ENCODE assay signal across 10 cellular contexts in genomic region chr6:30322527-30323501, GRCh38. TPM values are rescaled to one million over a fixed set of nuclear protein-coding genes. Genes with fewer than 3 reads are reported as not detected.
DNase-seq lines count a peak whose midpoint lies in the region; ATAC-seq, FAIRE-seq and TF ChIP-seq lines count a peak whose summit lies in the region.
"Had no signal": no experiment of that assay in that cellular context is flagged by ENCODE, and none has a peak within 500 bp of the region (broad histone marks: within the 10 kb centered on the region; RNA-seq: fewer than 3 reads in every experiment).

No MANE protein-coding gene starts in this region.

- peaks cover 21% of the 10 kb centered on the region for H3K36me3 ChIP-seq in SJSA1
- no peaks in the 10 kb centered on the region for H3K36me3 ChIP-seq in skeletal muscle satellite cell (ENCODE audit: insufficient read depth, low read length)
- H3K36me3 ChIP-seq in H7 (replicated peaks; ENCODE audit: control insufficient read depth, insufficient read depth, low read length), result no peaks in the 10 kb centered on the region; the same call in 1 of the 2 replicates
- H3K36me3 ChIP-seq: upper lobe of right lung had no signal

- DNase-seq in GM18507 (ENCODE audit: extremely low spot score, insufficient read length, low read depth), result no peak
- DNase-seq in SJSA1 (ENCODE audit: low read depth in 1 of 2, low spot score in 2 of 2), result peak; percentile 65 to 72
- no peak for DNase-seq in chondrocyte (ENCODE audit: low spot score)
- no peak for DNase-seq in ACHN
- DNase-seq in NCI-H524 treated with DMSO at 0.1 percent for 48 hours (lab: John Stamatoyannopoulos, UW), result no peak
- no peak for DNase-seq in H7
- DNase-seq: NCI-H345, upper lobe of right lung had no signal

- in situ Hi-C loops in ACHN (cut with HindIII; ENCODE audit: low pct_ligation_motif_present, low pct_unique_long_range_greater_than_20kb, low sequenced_read_pairs), result no loop called here

- H3K9me3 Mint-ChIP-seq in chondrocyte (ENCODE audit: low read depth), result no peaks in the 10 kb centered on the region

- no peaks in the 10 kb centered on the region for H3K27me3 Mint-ChIP-seq in chondrocyte (ENCODE audit: low read depth)

- H3K27me3 ChIP-seq in SJSA1 (replicated peaks) (no peaks in the 10 kb centered on the region), skeletal muscle satellite cell (ENCODE audit: control insufficient read depth, insufficient read depth, low read length) (no peaks in the 10 kb centered on the region), H7 (ENCODE audit: control insufficient read depth, insufficient read depth, low read length) (no peaks in the 10 kb centered on the region)
- H3K27me3 ChIP-seq: upper lobe of right lung had no signal

- 0 out of 2 replicates have a peak overlapping the region, but pooled peaks have one; percentile 3 for H3K4me3 ChIP-seq in SJSA1
- H3K4me3 ChIP-seq in skeletal muscle satellite cell (ENCODE audit: low read length), result peak overlapping the region; percentile 53
- no peak overlapping the region for H3K4me3 ChIP-seq in H7 (ENCODE audit: insufficient read depth, low read depth, low read length)
- H3K4me3 ChIP-seq: upper lobe of right lung had no signal

- H3K9me3 ChIP-seq in SJSA1 (replicated peaks) (no peaks in the 10 kb centered on the region), skeletal muscle satellite cell (replicated peaks; ENCODE audit: low read length) (peaks cover 2% of the 10 kb centered on the region)
- H3K9me3 ChIP-seq: upper lobe of right lung had no signal

- peak overlapping the region; percentile 28 for H3K9ac ChIP-seq in skeletal muscle satellite cell (ENCODE audit: low read depth, low read length)

- peaks cover 71% of the 10 kb centered on the region for H3K4me1 Mint-ChIP-seq in chondrocyte (ENCODE audit: low read depth)

- peak overlapping the region; percentile 77 for H3K4me2 ChIP-seq in skeletal muscle satellite cell (ENCODE audit: low read length)

- no peaks in the 10 kb centered on the region for H3K36me3 Mint-ChIP-seq in chondrocyte (ENCODE audit: low read depth)

- peak overlapping the region; percentile 94 for H3K27ac Mint-ChIP-seq in chondrocyte (ENCODE audit: unreplicated experiment)

- TF ChIP-seq CTCF in chondrocyte (IDR thresholded peaks at IDR 0.05), result no peak

- H3K27ac ChIP-seq in SJSA1, result peak overlapping the region; percentile 59
- H3K27ac ChIP-seq: upper lobe of right lung had no signal

- ATAC-seq in HG02852 (IDR thresholded peaks at IDR 0.05; ENCODE audit: unreplicated experiment), result no peak
- ATAC-seq: upper lobe of right lung had no signal

- peaks cover 39% of the 10 kb centered on the region for H3K4me1 ChIP-seq in SJSA1 (replicated peaks)
- H3K4me1 ChIP-seq in skeletal muscle satellite cell (ENCODE audit: control insufficient read depth, insufficient read depth, low read length), result peaks cover 44% of the 10 kb centered on the region

- peak; percentile 42 for FAIRE-seq in GM18507 (lab: Jason Lieb, UNC)

- H3K4me3 Mint-ChIP-seq in chondrocyte (ENCODE audit: unreplicated experiment), result peak overlapping the region; percentile 51

RNA-seq across cellular contexts. Expression of gene TRIM39, which starts 3.9 kb away (rescaled TPM):
- 9.0 and 14.7 TPM in 2 replicates for total RNA-seq in SJSA1 (2014; rRNA removed; shearing (Covaris generic))
- total RNA-seq in chondrocyte, result 12.5 to 14.8 TPM (median 13.7 TPM) in 3 replicates
- total RNA-seq in skeletal muscle satellite cell (2012; rRNA removed), result 7.1 and 8.3 TPM in 2 replicates
- 12.2 and 13.9 TPM in 2 replicates for total RNA-seq in H7 (2014; rRNA removed; shearing (Covaris generic))

RNA-seq across cellular contexts. Expression of gene RPP21, which starts 22.1 kb away (rescaled TPM):
- 41.0 and 137 TPM in 2 replicates for total RNA-seq in SJSA1 (2014; rRNA removed; shearing (Covaris generic))
- 38.4 to 41.8 TPM (median 39.7 TPM) in 3 replicates for total RNA-seq in chondrocyte
- total RNA-seq in skeletal muscle satellite cell (2012; rRNA removed), result 42.8 and 43.7 TPM in 2 replicates
- total RNA-seq in H7 (2014; rRNA removed; shearing (Covaris generic)), result 87.2 and 103 TPM in 2 replicates

Comparison
In these comparisons a context has a peak if more than half of its experiments do, and no peak if none do; other contexts are left out.
1. DNase-seq: peak in SJSA1 (2 of 2); none in GM18507 (single experiment), chondrocyte (single experiment), ACHN (single experiment), NCI-H524 treated with DMSO at 0.1 percent for 48 hours (single experiment) and H7 (single experiment).